1 cellular context compared by ENCODE assay signal in the genomic region with DNA sequence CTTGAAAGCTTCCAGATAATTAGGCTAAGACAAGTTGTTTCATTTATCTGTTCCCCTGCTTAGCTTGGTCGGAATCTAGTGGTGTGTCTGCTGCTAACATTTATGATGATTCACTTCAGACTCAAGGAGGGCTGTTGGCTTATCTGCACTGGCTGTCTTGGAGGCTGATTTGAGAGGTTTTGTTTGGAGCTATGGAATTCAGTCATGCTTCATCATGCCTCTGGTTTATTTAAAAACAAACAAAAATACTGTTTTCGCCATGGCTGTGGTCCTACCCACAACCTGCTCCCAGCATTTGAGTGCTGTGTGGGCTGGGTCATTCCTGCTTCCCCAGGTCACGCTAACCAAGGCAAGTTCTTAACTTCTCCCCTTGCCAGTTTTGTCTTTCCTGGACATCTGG.
TF ChIP-seq lines count a peak whose summit lies in the region.

No MANE protein-coding gene starts in this region.

TF ChIP-seq in SK-N-SH treated with all-trans-retinoic acid at 6 μM for 48 hours, 23 proteins besides CTCF, POLR2A, EP300 and RAD21 (continued from another document):
- TF ChIP-seq, protein P1, sequence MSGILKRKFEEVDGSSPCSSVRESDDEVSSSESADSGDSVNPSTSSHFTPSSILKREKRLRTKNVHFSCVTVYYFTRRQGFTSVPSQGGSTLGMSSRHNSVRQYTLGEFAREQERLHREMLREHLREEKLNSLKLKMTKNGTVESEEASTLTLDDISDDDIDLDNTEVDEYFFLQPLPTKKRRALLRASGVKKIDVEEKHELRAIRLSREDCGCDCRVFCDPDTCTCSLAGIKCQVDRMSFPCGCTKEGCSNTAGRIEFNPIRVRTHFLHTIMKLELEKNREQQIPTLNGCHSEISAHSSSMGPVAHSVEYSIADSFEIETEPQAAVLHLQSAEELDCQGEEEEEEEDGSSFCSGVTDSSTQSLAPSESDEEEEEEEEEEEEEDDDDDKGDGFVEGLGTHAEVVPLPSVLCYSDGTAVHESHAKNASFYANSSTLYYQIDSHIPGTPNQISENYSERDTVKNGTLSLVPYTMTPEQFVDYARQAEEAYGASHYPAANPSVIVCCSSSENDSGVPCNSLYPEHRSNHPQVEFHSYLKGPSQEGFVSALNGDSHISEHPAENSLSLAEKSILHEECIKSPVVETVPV (CRISPR knock-in tag; IDR thresholded peaks at IDR 0.05) = no peak
- TF ChIP-seq, protein P2, sequence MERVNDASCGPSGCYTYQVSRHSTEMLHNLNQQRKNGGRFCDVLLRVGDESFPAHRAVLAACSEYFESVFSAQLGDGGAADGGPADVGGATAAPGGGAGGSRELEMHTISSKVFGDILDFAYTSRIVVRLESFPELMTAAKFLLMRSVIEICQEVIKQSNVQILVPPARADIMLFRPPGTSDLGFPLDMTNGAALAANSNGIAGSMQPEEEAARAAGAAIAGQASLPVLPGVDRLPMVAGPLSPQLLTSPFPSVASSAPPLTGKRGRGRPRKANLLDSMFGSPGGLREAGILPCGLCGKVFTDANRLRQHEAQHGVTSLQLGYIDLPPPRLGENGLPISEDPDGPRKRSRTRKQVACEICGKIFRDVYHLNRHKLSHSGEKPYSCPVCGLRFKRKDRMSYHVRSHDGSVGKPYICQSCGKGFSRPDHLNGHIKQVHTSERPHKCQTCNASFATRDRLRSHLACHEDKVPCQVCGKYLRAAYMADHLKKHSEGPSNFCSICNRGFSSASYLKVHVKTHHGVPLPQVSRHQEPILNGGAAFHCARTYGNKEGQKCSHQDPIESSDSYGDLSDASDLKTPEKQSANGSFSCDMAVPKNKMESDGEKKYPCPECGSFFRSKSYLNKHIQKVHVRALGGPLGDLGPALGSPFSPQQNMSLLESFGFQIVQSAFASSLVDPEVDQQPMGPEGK (CRISPR knock-in tag; IDR thresholded peaks at IDR 0.05; ENCODE audit: borderline replicate concordance) = no peak
- TF ChIP-seq, protein P3, sequence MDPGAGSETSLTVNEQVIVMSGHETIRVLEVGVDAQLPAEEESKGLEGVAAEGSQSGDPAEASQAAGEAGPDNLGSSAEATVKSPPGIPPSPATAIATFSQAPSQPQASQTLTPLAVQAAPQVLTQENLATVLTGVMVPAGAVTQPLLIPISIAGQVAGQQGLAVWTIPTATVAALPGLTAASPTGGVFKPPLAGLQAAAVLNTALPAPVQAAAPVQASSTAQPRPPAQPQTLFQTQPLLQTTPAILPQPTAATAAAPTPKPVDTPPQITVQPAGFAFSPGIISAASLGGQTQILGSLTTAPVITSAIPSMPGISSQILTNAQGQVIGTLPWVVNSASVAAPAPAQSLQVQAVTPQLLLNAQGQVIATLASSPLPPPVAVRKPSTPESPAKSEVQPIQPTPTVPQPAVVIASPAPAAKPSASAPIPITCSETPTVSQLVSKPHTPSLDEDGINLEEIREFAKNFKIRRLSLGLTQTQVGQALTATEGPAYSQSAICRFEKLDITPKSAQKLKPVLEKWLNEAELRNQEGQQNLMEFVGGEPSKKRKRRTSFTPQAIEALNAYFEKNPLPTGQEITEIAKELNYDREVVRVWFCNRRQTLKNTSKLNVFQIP (CRISPR knock-in tag; IDR thresholded peaks at IDR 0.05; ENCODE audit: borderline replicate concordance, low read depth) = no peak
- TF ChIP-seq SNAI2 (CRISPR knock-in tag; IDR thresholded peaks at IDR 0.05) (no peak), CSDC2 (CRISPR knock-in tag; IDR thresholded peaks at IDR 0.05) (0 out of 2 replicates have a peak, but pooled peaks have one; percentile 38), ZNF8 (CRISPR knock-in tag; IDR thresholded peaks at IDR 0.05) (no peak), PPARA (CRISPR knock-in tag; IDR thresholded peaks at IDR 0.05; ENCODE audit: borderline replicate concordance) (no peak), ZNF70 (CRISPR knock-in tag; IDR thresholded peaks at IDR 0.05) (no peak), ZFP30 (CRISPR knock-in tag; IDR thresholded peaks at IDR 0.05) (no peak), RARB (CRISPR knock-in tag; IDR thresholded peaks at IDR 0.05) (no peak), ESRRG (CRISPR knock-in tag; IDR thresholded peaks at IDR 0.05) (no peak), ARNTL (CRISPR knock-in tag; IDR thresholded peaks at IDR 0.05; ENCODE audit: borderline replicate concordance, low read depth) (no peak), TCF4 (CRISPR knock-in tag; IDR thresholded peaks at IDR 0.05; ENCODE audit: borderline replicate concordance) (no peak), ZFP3 (CRISPR knock-in tag; IDR thresholded peaks at IDR 0.05) (peak; percentile 59; the same call in 1 of the 2 replicates), GLIS3 (CRISPR knock-in tag; IDR thresholded peaks at IDR 0.05) (no peak), ISL1 (CRISPR knock-in tag; IDR thresholded peaks at IDR 0.05) (peak; percentile 56), ZC3H10 (CRISPR knock-in tag; IDR thresholded peaks at IDR 0.05) (no peak), BACH2 (CRISPR knock-in tag; IDR thresholded peaks at IDR 0.05; ENCODE audit: borderline replicate concordance) (no peak), OSR1 (CRISPR knock-in tag; IDR thresholded peaks at IDR 0.05) (no peak)
- TF ChIP-seq, protein P4, sequence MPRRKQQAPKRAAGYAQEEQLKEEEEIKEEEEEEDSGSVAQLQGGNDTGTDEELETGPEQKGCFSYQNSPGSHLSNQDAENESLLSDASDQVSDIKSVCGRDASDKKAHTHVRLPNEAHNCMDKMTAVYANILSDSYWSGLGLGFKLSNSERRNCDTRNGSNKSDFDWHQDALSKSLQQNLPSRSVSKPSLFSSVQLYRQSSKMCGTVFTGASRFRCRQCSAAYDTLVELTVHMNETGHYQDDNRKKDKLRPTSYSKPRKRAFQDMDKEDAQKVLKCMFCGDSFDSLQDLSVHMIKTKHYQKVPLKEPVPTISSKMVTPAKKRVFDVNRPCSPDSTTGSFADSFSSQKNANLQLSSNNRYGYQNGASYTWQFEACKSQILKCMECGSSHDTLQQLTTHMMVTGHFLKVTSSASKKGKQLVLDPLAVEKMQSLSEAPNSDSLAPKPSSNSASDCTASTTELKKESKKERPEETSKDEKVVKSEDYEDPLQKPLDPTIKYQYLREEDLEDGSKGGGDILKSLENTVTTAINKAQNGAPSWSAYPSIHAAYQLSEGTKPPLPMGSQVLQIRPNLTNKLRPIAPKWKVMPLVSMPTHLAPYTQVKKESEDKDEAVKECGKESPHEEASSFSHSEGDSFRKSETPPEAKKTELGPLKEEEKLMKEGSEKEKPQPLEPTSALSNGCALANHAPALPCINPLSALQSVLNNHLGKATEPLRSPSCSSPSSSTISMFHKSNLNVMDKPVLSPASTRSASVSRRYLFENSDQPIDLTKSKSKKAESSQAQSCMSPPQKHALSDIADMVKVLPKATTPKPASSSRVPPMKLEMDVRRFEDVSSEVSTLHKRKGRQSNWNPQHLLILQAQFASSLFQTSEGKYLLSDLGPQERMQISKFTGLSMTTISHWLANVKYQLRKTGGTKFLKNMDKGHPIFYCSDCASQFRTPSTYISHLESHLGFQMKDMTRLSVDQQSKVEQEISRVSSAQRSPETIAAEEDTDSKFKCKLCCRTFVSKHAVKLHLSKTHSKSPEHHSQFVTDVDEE (CRISPR knock-in tag; IDR thresholded peaks at IDR 0.05) = no peak
- TF ChIP-seq, protein P5, sequence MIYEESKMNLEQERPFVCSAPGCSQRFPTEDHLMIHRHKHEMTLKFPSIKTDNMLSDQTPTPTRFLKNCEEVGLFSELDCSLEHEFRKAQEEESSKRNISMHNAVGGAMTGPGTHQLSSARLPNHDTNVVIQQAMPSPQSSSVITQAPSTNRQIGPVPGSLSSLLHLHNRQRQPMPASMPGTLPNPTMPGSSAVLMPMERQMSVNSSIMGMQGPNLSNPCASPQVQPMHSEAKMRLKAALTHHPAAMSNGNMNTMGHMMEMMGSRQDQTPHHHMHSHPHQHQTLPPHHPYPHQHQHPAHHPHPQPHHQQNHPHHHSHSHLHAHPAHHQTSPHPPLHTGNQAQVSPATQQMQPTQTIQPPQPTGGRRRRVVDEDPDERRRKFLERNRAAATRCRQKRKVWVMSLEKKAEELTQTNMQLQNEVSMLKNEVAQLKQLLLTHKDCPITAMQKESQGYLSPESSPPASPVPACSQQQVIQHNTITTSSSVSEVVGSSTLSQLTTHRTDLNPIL (CRISPR knock-in tag; IDR thresholded peaks at IDR 0.05; ENCODE audit: low read depth) = no peak
